ENCODE assay signal across 9 cellular contexts in genomic region chr19:8361921-8362793, GRCh38. TPM values are rescaled to one million over a fixed set of nuclear protein-coding genes. Genes with fewer than 3 reads are reported as not detected.
DNase-seq lines count a peak whose midpoint lies in the region; ATAC-seq and TF ChIP-seq lines count a peak whose summit lies in the region.
"Had no signal": no experiment of that assay in that cellular context is flagged by ENCODE, and none has a peak within 500 bp of the region (broad histone marks: within the 10 kb centered on the region; RNA-seq: fewer than 3 reads in every experiment).

No MANE protein-coding gene starts in this region.

- no peak overlapping the region for H3K27ac Mint-ChIP-seq in activated naive CD4-positive, alpha-beta T cell treated with anti-CD3 and anti-CD28 coated beads, Interleukin-2, amount 50 U/mL, for 72 hours
- no peak overlapping the region for H3K27ac Mint-ChIP-seq in activated naive CD4-positive, alpha-beta T cell treated with anti-CD3 and anti-CD28 coated beads, Interleukin-2, amount 10 ng/mL, durations not matched to agents 7 days and 5 days

- CTCF ChIA-PET in activated naive CD4-positive, alpha-beta T cell treated with anti-CD3 and anti-CD28 coated beads, Interleukin-2, amount 10 ng/mL, durations not matched to agents 7 days and 5 days (lab: Charles Lee): interaction anchor here (0.9 to 3.3 kb wide), 5 partner anchors 9 to 219 kb away, joined by 3 to 26 read pairs (median 3); partner anchors contain the start of gene MARCHF2

- peak; percentile 37 to 76 for ATAC-seq in activated naive CD4-positive, alpha-beta T cell treated with anti-CD3 and anti-CD28 coated beads, Interleukin-2, amount 50 U/mL, for 72 hours

- TF ChIP-seq POLR2A in lower leg skin (IDR thresholded peaks at IDR 0.05): no peak
- TF ChIP-seq POLR2A in thyroid gland (IDR thresholded peaks at IDR 0.05): peak in 1 of 2 donors; percentile 40

- peaks cover 71% of the 10 kb centered on the region for H3K27me3 Mint-ChIP-seq in activated naive CD4-positive, alpha-beta T cell treated with anti-CD3 and anti-CD28 coated beads, Interleukin-2, amount 10 ng/mL, durations not matched to agents 7 days and 5 days

- H3K4me3 ChIP-seq in lower leg skin (ENCODE audit: low read depth, poor library complexity, severe bottlenecking) (no peak overlapping the region), thyroid gland (replicated peaks in 1 of 3) (no peak overlapping the region)

- intact Hi-C loops in lower leg skin (cut with DNase I; ENCODE audit: low total_unique reads) (no loop called here), thyroid gland (cut with DNase I) (no loop called here)

- no peak for TF ChIP-seq CTCF in lower leg skin (IDR thresholded peaks at IDR 0.05)
- no peak for TF ChIP-seq CTCF in thyroid gland (IDR thresholded peaks at IDR 0.05)

- WGBS in lower leg skin, 2 donors: 5 to 17% methylated on average over 12 of the region's 12 CpGs
- 36 to 40% methylated on average over 12 of the region's 12 CpGs for WGBS in thyroid gland, 2 donors

- H3K36me3 ChIP-seq in thyroid gland: no peaks in the 10 kb centered on the region

- H3K27ac ChIP-seq in cingulate gyrus (ENCODE audit: low read depth, low read length) (peak overlapping the region; percentile 49), thyroid gland (peak overlapping the region; percentile 66 to 93 (median 92))

- H3K36me3 Mint-ChIP-seq in activated naive CD4-positive, alpha-beta T cell treated with anti-CD3 and anti-CD28 coated beads, Interleukin-2, amount 50 U/mL, for 72 hours: no peaks in the 10 kb centered on the region
- no peaks in the 10 kb centered on the region for H3K36me3 Mint-ChIP-seq in activated naive CD4-positive, alpha-beta T cell treated with anti-CD3 and anti-CD28 coated beads, Interleukin-2, amount 10 ng/mL, durations not matched to agents 7 days and 5 days

- H3K4me3 Mint-ChIP-seq in activated naive CD4-positive, alpha-beta T cell treated with anti-CD3 and anti-CD28 coated beads, Interleukin-2, amount 10 ng/mL, durations not matched to agents 7 days and 5 days: no peak overlapping the region

- H3K9me3 Mint-ChIP-seq in activated naive CD4-positive, alpha-beta T cell treated with anti-CD3 and anti-CD28 coated beads, Interleukin-2, amount 50 U/mL, for 72 hours: no peaks in the 10 kb centered on the region
- no peaks in the 10 kb centered on the region for H3K9me3 Mint-ChIP-seq in activated naive CD4-positive, alpha-beta T cell treated with anti-CD3 and anti-CD28 coated beads, Interleukin-2, amount 10 ng/mL, durations not matched to agents 7 days and 5 days
- H3K9me3 Mint-ChIP-seq: activated T-cell treated with anti-CD3 and anti-CD28 coated beads, Interleukin-2, amount 50 U/mL, for 4 hours had no signal

- no peak for DNase-seq in activated naive CD4-positive, alpha-beta T cell treated with anti-CD3 and anti-CD28 coated beads, Interleukin-2, amount 50 U/mL, for 72 hours (ENCODE audit: low spot score in 2 of 2)
- no peak for DNase-seq in activated naive CD4-positive, alpha-beta T cell treated with anti-CD3 and anti-CD28 coated beads, Interleukin-2, amount 10 ng/mL, durations not matched to agents 7 days and 5 days
- DNase-seq in OCI-M1 (lab: John Stamatoyannopoulos, UW) (peak; percentile 59), lower leg skin (ENCODE audit: low spot score in 2 of 2) (peak; percentile 96 to 99), thyroid gland (peak; percentile 99)
- DNase-seq in activated CD8-positive, alpha-beta memory T cell treated with anti-CD3 and anti-CD28 coated beads, Interleukin-2, amount 50 U/mL, for 4 hours: no peak
- DNase-seq in activated naive CD4-positive, alpha-beta T cell treated with Interleukin-2 at 50 U/mL for 16 hours: no peak
- DNase-seq: activated T-cell treated with anti-CD3 and anti-CD28 coated beads, Interleukin-2, amount 50 U/mL, for 4 hours had no signal

- peaks cover 49 to 53% of the 10 kb centered on the region in 2 donors for H3K4me1 ChIP-seq in thyroid gland

- no peaks in the 10 kb centered on the region for H3K27me3 ChIP-seq in thyroid gland

- peaks cover 15% of the 10 kb centered on the region for H3K4me1 Mint-ChIP-seq in activated naive CD4-positive, alpha-beta T cell treated with anti-CD3 and anti-CD28 coated beads, Interleukin-2, amount 10 ng/mL, durations not matched to agents 7 days and 5 days

- H3K9me3 ChIP-seq in thyroid gland: no peaks in the 10 kb centered on the region

RNA-seq across cellular contexts. Expression of gene ANGPTL4, which starts 1.8 kb away (rescaled TPM):
- total RNA-seq in activated naive CD4-positive, alpha-beta T cell treated with anti-CD3 and anti-CD28 coated beads, Interleukin-2, amount 50 U/mL, for 72 hours: 1 to 10 TPM in 1 of 2 donors, not detected in 1; 9.5 TPM
- total RNA-seq in lower leg skin: 10 to 100 TPM; 11.8 to 51.8 (median 34.7) TPM
- total RNA-seq in thyroid gland: 10 to 100 TPM; 19.9 to 99.8 (median 46.6) TPM

RNA-seq across cellular contexts. Expression of gene KANK3, which starts 19.1 kb away (rescaled TPM):
- 1 to 10 TPM; 1.5 to 1.7 TPM for total RNA-seq in activated naive CD4-positive, alpha-beta T cell treated with anti-CD3 and anti-CD28 coated beads, Interleukin-2, amount 50 U/mL, for 72 hours
- total RNA-seq in lower leg skin (10 to 100 TPM in 2 of 4 donors, 1 to 10 TPM in 2; 7.6 to 16.7 (median 11.4) TPM), thyroid gland (10 to 100 TPM; 21.1 to 49.7 (median 30.5) TPM)

RNA-seq across cellular contexts. Expression of gene RAB11B, which starts 28.0 kb away (rescaled TPM):
- 10 to 100 TPM; 76.6 to 81.5 TPM for total RNA-seq in activated naive CD4-positive, alpha-beta T cell treated with anti-CD3 and anti-CD28 coated beads, Interleukin-2, amount 50 U/mL, for 72 hours
- total RNA-seq in lower leg skin (100 to 1,000 TPM in 1 of 4 donors, 10 to 100 TPM in 3; 40.6 to 125 (median 56.8) TPM), thyroid gland (100 to 1,000 TPM in 2 of 4 donors, 10 to 100 TPM in 2; 91.2 to 137 (median 113) TPM)

RNA-seq across cellular contexts. Expression of gene RPS28, which starts 40.9 kb away (rescaled TPM):
- total RNA-seq in activated naive CD4-positive, alpha-beta T cell treated with anti-CD3 and anti-CD28 coated beads, Interleukin-2, amount 50 U/mL, for 72 hours: 1,000 to 10,000 TPM; 2,643 to 2,829 TPM
- 100 to 1,000 TPM; 427 to 879 (median 727) TPM for total RNA-seq in lower leg skin
- total RNA-seq in thyroid gland: 100 to 1,000 TPM; 262 to 525 (median 420) TPM

RNA-seq across cellular contexts. Expression of gene NDUFA7, which starts 41.0 kb away (rescaled TPM):
- total RNA-seq in activated naive CD4-positive, alpha-beta T cell treated with anti-CD3 and anti-CD28 coated beads, Interleukin-2, amount 50 U/mL, for 72 hours: 10 to 100 TPM; 54.5 to 73.1 TPM
- total RNA-seq in lower leg skin (10 to 100 TPM; 24.5 to 39.5 (median 32.3) TPM), thyroid gland (10 to 100 TPM in 2 of 4 donors, 1 to 10 TPM in 2; 3.8 to 39.7 (median 17.0) TPM)

Comparison
In these comparisons a context has a peak if more than half of its experiments do, and no peak if none do; other contexts are left out.
1. DNase-seq: peak in OCI-M1 (single experiment), lower leg skin (2 of 2) and thyroid gland (2 of 2); none in activated naive CD4-positive, alpha-beta T cell treated with anti-CD3 and anti-CD28 coated beads, Interleukin-2, amount 50 U/mL, for 72 hours (0 of 2), activated naive CD4-positive, alpha-beta T cell treated with anti-CD3 and anti-CD28 coated beads, Interleukin-2, amount 10 ng/mL, durations not matched to agents 7 days and 5 days (single experiment), activated CD8-positive, alpha-beta memory T cell treated with anti-CD3 and anti-CD28 coated beads, Interleukin-2, amount 50 U/mL, for 4 hours (single experiment) and activated naive CD4-positive, alpha-beta T cell treated with Interleukin-2 at 50 U/mL for 16 hours (single experiment).